Comparison of ENCODE assay signal across 8 cellular contexts in the genomic region with DNA sequence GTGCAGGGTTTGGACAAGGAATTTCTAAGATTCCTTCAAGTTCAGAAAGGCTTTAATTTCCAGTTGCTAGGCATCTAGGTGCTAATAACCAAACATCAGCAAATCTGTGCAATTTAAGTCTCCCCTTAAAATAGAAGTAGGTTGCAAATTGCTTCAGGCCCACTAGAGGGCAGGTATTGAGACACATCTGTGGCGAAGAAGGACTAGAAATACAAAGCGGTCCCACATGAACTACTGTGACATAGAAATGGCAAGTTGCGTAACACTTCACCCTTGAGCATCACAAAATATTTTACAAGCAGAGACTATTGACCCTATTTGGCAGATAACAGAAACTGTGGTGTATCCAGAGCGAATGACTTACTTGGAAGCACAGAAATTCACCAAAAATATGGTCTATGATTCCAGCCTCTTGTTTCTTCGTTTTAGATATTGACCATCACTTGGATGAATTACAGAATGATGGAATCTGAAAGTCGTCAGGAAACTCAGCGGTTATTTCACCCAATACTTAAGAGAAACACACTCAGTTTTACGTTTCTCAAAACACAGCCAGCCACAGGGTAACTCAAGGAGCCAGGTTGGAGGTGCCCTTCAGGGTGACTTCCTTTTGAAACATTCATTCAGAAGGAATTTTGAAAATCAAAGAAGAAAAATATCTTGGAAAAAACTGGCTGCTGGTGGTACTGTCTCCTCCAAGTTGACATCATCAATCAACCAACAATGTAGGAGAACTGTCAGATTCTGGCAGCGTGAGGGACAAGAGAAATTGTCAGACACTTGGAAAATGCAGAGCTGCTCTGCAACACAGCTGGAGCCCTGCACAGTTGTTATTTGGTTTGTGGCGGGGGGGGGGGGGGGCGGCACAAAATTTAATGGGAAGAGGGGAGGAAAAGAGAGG.
A peak's percentile ranks its signal among the peaks of the same experiment; 100 is the strongest.
DNase-seq lines count a peak whose midpoint lies in the region; ATAC-seq and TF ChIP-seq lines count a peak whose summit lies in the region.

No MANE protein-coding gene starts in this region.

- H3K4me3 ChIP-seq in DND-41 (ENCODE audit: low read depth in 1 of 2, low read length in 2 of 2) (no peak overlapping the region), fibroblast of pulmonary artery (replicated peaks; ENCODE audit: low read depth, low read length) (no peak overlapping the region)

- peak; percentile 66 for TF ChIP-seq CTCF in DND-41 (IDR thresholded peaks at IDR 0.05; ENCODE audit: borderline replicate concordance, extremely low read depth, low read length, poor library complexity, severe bottlenecking)
- peak; percentile 54 for TF ChIP-seq CTCF in fibroblast of pulmonary artery (IDR thresholded peaks at IDR 0.05; ENCODE audit: low read length, missing control alignments)

- H3K4me2 ChIP-seq in DND-41 (ENCODE audit: insufficient read depth, low read length), result no peak overlapping the region

- H3K27ac ChIP-seq in DND-41 (ENCODE audit: low read length), result no peak overlapping the region

- ATAC-seq in DND-41 (ENCODE audit: insufficient read depth, low read depth) (peak; percentile 49; the same call in 1 of the 3 replicates), GM21528 (IDR thresholded peaks at IDR 0.05; ENCODE audit: low FRiP score, unreplicated experiment) (peak; percentile 64), GM18861 (IDR thresholded peaks at IDR 0.05; ENCODE audit: unreplicated experiment) (no peak)

- no peak overlapping the region for H3K9ac ChIP-seq in DND-41 (ENCODE audit: low read depth, low read length)

- no peaks in the 10 kb centered on the region for H3K79me2 ChIP-seq in DND-41 (ENCODE audit: insufficient read depth, low read length)

- no peak overlapping the region for H2AFZ ChIP-seq in DND-41 (ENCODE audit: low read depth, low read length)

- H3K27me3 ChIP-seq in DND-41 (ENCODE audit: insufficient read depth, low read length, poor library complexity), result no peaks in the 10 kb centered on the region

- H3K9me3 ChIP-seq in DND-41 (ENCODE audit: insufficient read depth, low read length, severe bottlenecking), result no peaks in the 10 kb centered on the region

- H3K4me1 ChIP-seq in DND-41 (ENCODE audit: insufficient read depth, low read length), result no peaks in the 10 kb centered on the region

- no peaks in the 10 kb centered on the region for H4K20me1 ChIP-seq in DND-41 (ENCODE audit: insufficient read depth, low read length)

- DNase-seq in DND-41 (peak; percentile 15), NCI-H748 treated with DMSO at 0.1 percent for 48 hours (lab: John Stamatoyannopoulos, UW) (peak; percentile 32), fibroblast of pulmonary artery (ENCODE audit: low read depth) (peak; percentile 39), OCI-M2 (lab: John Stamatoyannopoulos, UW; ENCODE audit: unreplicated experiment) (no peak)
- DNase-seq in activated effector memory CD4-positive, alpha-beta T cell treated with Interleukin-2 at 50 U/mL for 16 hours, result no peak
- DNase-seq in stimulated activated CD4-positive, alpha-beta T cell treated with anti-CD3 and anti-CD28 coated beads, Interleukin-4, amount 100 ng/mL, for 1 hour, result no peak

- no peaks in the 10 kb centered on the region for H3K36me3 ChIP-seq in DND-41 (ENCODE audit: insufficient read depth, low read length)

Comparison
In these comparisons a context has a peak if more than half of its experiments do, and no peak if none do; other contexts are left out.
1. DNase-seq: peak in DND-41 (single experiment), NCI-H748 treated with DMSO at 0.1 percent for 48 hours (single experiment) and fibroblast of pulmonary artery (single experiment); none in activated effector memory CD4-positive, alpha-beta T cell treated with Interleukin-2 at 50 U/mL for 16 hours (single experiment), OCI-M2 (single experiment) and stimulated activated CD4-positive, alpha-beta T cell treated with anti-CD3 and anti-CD28 coated beads, Interleukin-4, amount 100 ng/mL, for 1 hour (single experiment).